Comparison of ENCODE assay signal across 8 cellular contexts in genomic region chr1:192807968-192808587, GRCh38. TPM values are rescaled to one million over a fixed set of nuclear protein-coding genes. Genes with fewer than 3 reads are reported as not detected.
DNase-seq lines count a peak whose midpoint lies in the region; ATAC-seq and TF ChIP-seq lines count a peak whose summit lies in the region.

No MANE protein-coding gene starts in this region.

- peak overlapping the region; percentile 93 for H3K4me2 ChIP-seq in smooth muscle cell

- peaks cover 22% of the 10 kb centered on the region for H3K36me3 Mint-ChIP-seq in CD8-positive, alpha-beta T cell
- H3K36me3 Mint-ChIP-seq in IgD-negative memory B cell, result peaks cover 4% of the 10 kb centered on the region

- H3F3A ChIP-seq in smooth muscle cell (ENCODE audit: low read depth), result peaks cover 11% of the 10 kb centered on the region

- peaks cover 16% of the 10 kb centered on the region for H3K79me2 ChIP-seq in smooth muscle cell (ENCODE audit: low read depth)

- H3K27me3 ChIP-seq in CD8-positive, alpha-beta T cell (ENCODE audit: insufficient read depth, low read length), result no peaks in the 10 kb centered on the region
- no peaks in the 10 kb centered on the region for H3K27me3 ChIP-seq in adipocyte (replicated peaks; ENCODE audit: control insufficient read depth, insufficient read depth, low read length)
- no peaks in the 10 kb centered on the region for H3K27me3 ChIP-seq in smooth muscle cell (ENCODE audit: low read depth)

- no peaks in the 10 kb centered on the region for H3K27me3 Mint-ChIP-seq in CD8-positive, alpha-beta T cell (ENCODE audit: low read depth)
- H3K27me3 Mint-ChIP-seq in IgD-negative memory B cell, result no peaks in the 10 kb centered on the region

- H3K4me1 Mint-ChIP-seq in CD8-positive, alpha-beta T cell (ENCODE audit: low read depth), result peaks cover 29% of the 10 kb centered on the region
- H3K4me1 Mint-ChIP-seq in IgD-negative memory B cell, result peaks cover 30 to 32% (median 32%) of the 10 kb centered on the region in 3 donors

- peak overlapping the region; percentile 69 for H3K4me3 ChIP-seq in CD8-positive, alpha-beta T cell (ENCODE audit: low read depth, low read length)
- H3K4me3 ChIP-seq in adipocyte (ENCODE audit: low read length) (peak overlapping the region; percentile 96), iPS-18c (ENCODE audit: insufficient read depth, low read depth, low read length) (peak overlapping the region; percentile 96; the same call in 1 of the 2 replicates), smooth muscle cell (peak overlapping the region; percentile 75)

- H3K4me1 ChIP-seq in CD8-positive, alpha-beta T cell (ENCODE audit: insufficient read depth, low read length), result peaks cover 20% of the 10 kb centered on the region
- H3K4me1 ChIP-seq in adipocyte (ENCODE audit: control insufficient read depth, insufficient read depth, low read length) (peaks cover 39% of the 10 kb centered on the region), smooth muscle cell (ENCODE audit: low read depth) (peaks cover 24% of the 10 kb centered on the region)

- H3K9ac ChIP-seq in adipocyte (ENCODE audit: low read length) (peak overlapping the region; percentile 96), smooth muscle cell (ENCODE audit: low read depth) (peak overlapping the region; percentile 81)

- no peak for ATAC-seq in CD8-positive, alpha-beta T cell
- ATAC-seq in GM21723 (IDR thresholded peaks at IDR 0.05; ENCODE audit: unreplicated experiment) (no peak), HG03432 (IDR thresholded peaks at IDR 0.05; ENCODE audit: unreplicated experiment) (no peak), HG02973 (IDR thresholded peaks at IDR 0.05; ENCODE audit: unreplicated experiment) (no peak)

- POLR2A ChIA-PET in CD8-positive, alpha-beta T cell (lab: Charles Lee), result interaction anchor here (2.5 to 2.7 kb wide), 2 partner anchors 250 to 251 kb away, joined by 9 to 15 read pairs; partner anchors contain the start of genes RO60 and UCHL5

- H3K27ac ChIP-seq in CD8-positive, alpha-beta T cell (ENCODE audit: low read depth, low read length), result peak overlapping the region; percentile 81
- peak overlapping the region; percentile 85 for H3K27ac ChIP-seq in smooth muscle cell (ENCODE audit: low read depth)

- H2AFZ ChIP-seq in smooth muscle cell (ENCODE audit: low read depth), result peak overlapping the region; percentile 92

- TF ChIP-seq CTCF in CD8-positive, alpha-beta T cell (IDR thresholded peaks at IDR 0.05), result no peak
- no peak for TF ChIP-seq CTCF in smooth muscle cell (IDR thresholded peaks at IDR 0.05; ENCODE audit: borderline replicate concordance, insufficient read depth, poor library complexity, severe bottlenecking)

- H3K27ac Mint-ChIP-seq in CD8-positive, alpha-beta T cell, result peak overlapping the region; percentile 87
- H3K27ac Mint-ChIP-seq in IgD-negative memory B cell, result peak overlapping the region; percentile 87 to 98 (median 94)

- H4K20me1 ChIP-seq in smooth muscle cell (ENCODE audit: low read depth), result peaks cover 26% of the 10 kb centered on the region

- H3K4me3 Mint-ChIP-seq in CD8-positive, alpha-beta T cell, result peak overlapping the region; percentile 97
- peak overlapping the region; percentile 95 to 99 (median 96) for H3K4me3 Mint-ChIP-seq in IgD-negative memory B cell

- intact Hi-C loops in CD8-positive, alpha-beta T cell (cut with DNase I, micrococcal nuclease), result loop anchor here (1.0 to 5.0 kb wide), 8 partner anchors 129 to 1487 kb away; partner anchors contain the start of genes CDC73 (in 2 of the 2), RO60 (in 2 of the 2), UCHL5 (in 2 of the 2) and GLRX2 (in 1 of the 2)

- DNase-seq in CD8-positive, alpha-beta T cell, result peak in 3 of 7 experiments; percentile 1 to 16 (median 9)
- DNase-seq in adipocyte (ENCODE audit: low read depth), result peak; percentile 71
- no peak for DNase-seq in smooth muscle cell (lab: John Stamatoyannopoulos, UW; ENCODE audit: unreplicated experiment)

- no peaks in the 10 kb centered on the region for H3K36me3 ChIP-seq in CD8-positive, alpha-beta T cell (ENCODE audit: insufficient read depth, low read length)
- H3K36me3 ChIP-seq in adipocyte (ENCODE audit: control insufficient read depth, insufficient read depth, low read length, severe bottlenecking), result peaks cover 26% of the 10 kb centered on the region
- no peaks in the 10 kb centered on the region for H3K36me3 ChIP-seq in smooth muscle cell (ENCODE audit: low read depth)

- 2% methylated on average over 13 of the region's 13 CpGs for WGBS in smooth muscle cell (ENCODE audit: low lambda C conversion rate)

- no peaks in the 10 kb centered on the region for H3K9me3 ChIP-seq in CD8-positive, alpha-beta T cell (ENCODE audit: low read length)
- no peaks in the 10 kb centered on the region for H3K9me3 ChIP-seq in adipocyte (ENCODE audit: control insufficient read depth, low read length)
- H3K9me3 ChIP-seq in iPS-18c (ENCODE audit: control insufficient read depth, insufficient read depth, low read length), result no peaks in the 10 kb centered on the region
- H3K9me3 ChIP-seq in smooth muscle cell (replicated peaks; ENCODE audit: low read depth), result no peaks in the 10 kb centered on the region

- CTCF ChIA-PET in CD8-positive, alpha-beta T cell (lab: Charles Lee), result interaction anchor here (0.6 to 7.2 kb wide), 9 partner anchors 10 to 334 kb away, joined by 3 to 84 read pairs (median 4); partner anchors contain the start of genes CDC73, RO60 and UCHL5

- H3K9me3 Mint-ChIP-seq in CD8-positive, alpha-beta T cell, result no peaks in the 10 kb centered on the region
- no peaks in the 10 kb centered on the region for H3K9me3 Mint-ChIP-seq in IgD-negative memory B cell

RNA-seq across cellular contexts. Expression of gene RGS2, which starts 0.8 kb away (rescaled TPM):
- 100 to 1,000 TPM; 221 to 234 TPM for total RNA-seq in CD8-positive, alpha-beta T cell
- polyA plus RNA-seq in IgD-negative memory B cell (244 TPM), smooth muscle cell (102 and 153 TPM in 2 replicates)
- 122 and 136 TPM in 2 replicates for total RNA-seq in smooth muscle cell
